In the genomic region with DNA sequence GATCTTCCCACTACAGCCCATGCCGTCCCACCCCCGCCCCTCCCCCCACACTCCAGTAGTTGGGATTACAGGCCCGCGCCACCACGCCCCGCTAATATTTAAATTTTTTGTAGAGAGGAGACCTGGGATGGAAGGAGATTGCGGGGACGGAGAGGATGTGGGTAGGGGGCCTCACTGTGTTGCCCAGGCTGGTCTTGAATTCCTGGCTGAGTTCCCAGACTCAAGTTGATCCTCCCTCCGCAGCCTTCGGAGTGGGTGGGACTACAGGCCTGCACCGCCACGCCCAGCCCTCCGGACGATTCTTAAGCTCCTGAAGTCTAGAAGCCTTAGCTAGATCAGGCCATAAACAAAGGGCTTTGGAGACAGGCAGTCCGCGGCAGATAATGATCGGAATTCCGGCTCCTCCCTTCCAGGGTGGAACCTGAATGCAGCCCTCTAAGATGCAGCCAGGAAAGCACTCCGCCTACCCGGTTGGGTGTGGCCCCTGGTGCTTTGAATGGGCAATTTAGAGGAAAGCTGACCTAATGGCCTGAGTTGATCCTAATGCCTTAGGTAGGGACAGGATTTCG, we compare ENCODE assay signal across 24 cellular contexts. TPM values are rescaled to one million over a fixed set of nuclear protein-coding genes. Genes with fewer than 3 reads are reported as not detected.
"Had no signal": no experiment of that assay in that cellular context is flagged by ENCODE, and none has a peak within 500 bp of the region (broad histone marks: within the 10 kb centered on the region; RNA-seq: fewer than 3 reads in every experiment).

A gene with protein sequence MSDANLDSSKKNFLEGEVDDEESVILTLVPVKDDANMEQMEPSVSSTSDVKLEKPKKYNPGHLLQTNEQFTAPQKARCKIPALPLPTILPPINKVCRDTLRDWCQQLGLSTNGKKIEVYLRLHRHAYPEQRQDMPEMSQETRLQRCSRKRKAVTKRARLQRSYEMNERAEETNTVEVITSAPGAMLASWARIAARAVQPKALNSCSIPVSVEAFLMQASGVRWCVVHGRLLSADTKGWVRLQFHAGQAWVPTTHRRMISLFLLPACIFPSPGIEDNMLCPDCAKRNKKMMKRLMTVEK (minus strand): TSS at position 356 of the 569 bp plus-strand sequence. CDS start 1,975 bp downstream, outside the sequence.

- H3K79me2 ChIP-seq: hepatocyte had no signal

- H3K36me3 Mint-ChIP-seq: naive thymus-derived CD8-positive, alpha-beta T cell had no signal

- H3K4me3 ChIP-seq: gastrocnemius medialis, hepatocyte, mucosa of descending colon, sigmoid colon, upper lobe of left lung had no signal

- H3K27me3 Mint-ChIP-seq: activated naive CD8-positive, alpha-beta T cell treated with anti-CD3 and anti-CD28 coated beads, Interleukin-2, amount 50 U/mL, for 24 hours had no signal

- H2AFZ ChIP-seq: hepatocyte had no signal

- H3K4me3 Mint-ChIP-seq: activated CD8-positive, alpha-beta T cell treated with anti-CD3 and anti-CD28 coated beads, Interleukin-2, amount 10 ng/mL, durations not matched to agents 7 days and 5 days; activated naive CD8-positive, alpha-beta T cell treated with anti-CD3 and anti-CD28 coated beads, Interleukin-2, amount 50 U/mL, for 24 hours; activated T-helper 1 cell treated with anti-CD3 and anti-CD28 coated beads, Interleukin-12 subunit alpha, Interleukin-12 subunit beta, Interleukin-2, Interleukin-4 antibody, amounts not matched to agents 30 ng/mL and 10 ng/mL and 1 ng/mL, durations not matched to agents 14 hours and 24 hours and 36 hours; naive thymus-derived CD8-positive, alpha-beta T cell had no signal

- H3K4me2 ChIP-seq: hepatocyte had no signal

- H3K27ac Mint-ChIP-seq: activated CD8-positive, alpha-beta T cell treated with anti-CD3 and anti-CD28 coated beads, Interleukin-2, amount 10 ng/mL, durations not matched to agents 7 days and 5 days; activated naive CD8-positive, alpha-beta T cell treated with anti-CD3 and anti-CD28 coated beads, Interleukin-2, amount 50 U/mL, for 24 hours; activated T-helper 1 cell treated with anti-CD3 and anti-CD28 coated beads, Interleukin-12 subunit alpha, Interleukin-12 subunit beta, Interleukin-2, Interleukin-4 antibody, amounts not matched to agents 30 ng/mL and 10 ng/mL and 1 ng/mL, durations not matched to agents 14 hours and 24 hours and 36 hours; naive thymus-derived CD8-positive, alpha-beta T cell had no signal

- H3K27ac ChIP-seq: epithelial cell of prostate, gastrocnemius medialis, hepatocyte, sigmoid colon, upper lobe of left lung had no signal

- H3K9me3 Mint-ChIP-seq: activated naive CD8-positive, alpha-beta T cell treated with anti-CD3 and anti-CD28 coated beads, Interleukin-2, amount 50 U/mL, for 24 hours; activated T-helper 1 cell treated with anti-CD3 and anti-CD28 coated beads, Interleukin-12 subunit alpha, Interleukin-12 subunit beta, Interleukin-2, Interleukin-4 antibody, amounts not matched to agents 30 ng/mL and 10 ng/mL and 1 ng/mL, durations not matched to agents 14 hours and 24 hours and 36 hours; naive thymus-derived CD8-positive, alpha-beta T cell had no signal

- ATAC-seq: activated CD8-positive, alpha-beta T cell treated with anti-CD3 and anti-CD28 coated beads, Interleukin-2, amount 10 ng/mL, durations not matched to agents 7 days and 5 days; activated naive CD8-positive, alpha-beta T cell treated with anti-CD3 and anti-CD28 coated beads, Interleukin-2, amount 50 U/mL, for 24 hours; gastrocnemius medialis; left lobe of liver; mucosa of descending colon; naive thymus-derived CD8-positive, alpha-beta T cell had no signal

- H3K9me3 ChIP-seq: gastrocnemius medialis, mucosa of descending colon, sigmoid colon, upper lobe of left lung had no signal

- H3K4me1 ChIP-seq: gastrocnemius medialis, sigmoid colon, upper lobe of left lung had no signal

- H3K36me3 ChIP-seq: gastrocnemius medialis, sigmoid colon, upper lobe of left lung had no signal

- DNase-seq: activated CD8-positive, alpha-beta memory T cell treated with anti-CD3 and anti-CD28 coated beads, Interleukin-2, amount 50 U/mL, for 48 hours; activated CD8-positive, alpha-beta T cell treated with anti-CD3 and anti-CD28 coated beads, Interleukin-2, amount 10 ng/mL, durations not matched to agents 7 days and 5 days; activated naive CD4-positive, alpha-beta T cell treated with Interleukin-2 at 50 U/mL for 16 hours; activated naive CD8-positive, alpha-beta T cell treated with anti-CD3 and anti-CD28 coated beads, Interleukin-2, amount 50 U/mL, for 24 hours; effector memory CD4-positive, alpha-beta T cell; gastrocnemius medialis; mammary epithelial cell; mucosa of descending colon; naive thymus-derived CD8-positive, alpha-beta T cell; sigmoid colon; stimulated activated CD4-positive, alpha-beta T cell treated with anti-CD3 and anti-CD28 coated beads, Interleukin-12 subunit alpha, Interleukin-12 subunit beta, amount 100 ng/mL, for 4 hours; stimulated activated naive CD4-positive, alpha-beta T cell; T-helper 9 cell; upper lobe of left lung had no signal

- FAIRE-seq: astrocyte, colon, islet of Langerhans had no signal

- H3K27me3 ChIP-seq: gastrocnemius medialis, hepatocyte, sigmoid colon, upper lobe of left lung had no signal

- H3K4me1 Mint-ChIP-seq: activated naive CD8-positive, alpha-beta T cell treated with anti-CD3 and anti-CD28 coated beads, Interleukin-2, amount 50 U/mL, for 24 hours; naive thymus-derived CD8-positive, alpha-beta T cell had no signal

RNA-seq across cellular contexts. Expression of the gene that starts here (rescaled TPM):
- total RNA-seq: activated CD8-positive, alpha-beta T cell treated with anti-CD3 and anti-CD28 coated beads, Interleukin-2, amount 10 ng/mL, durations not matched to agents 7 days and 5 days; activated T-helper 1 cell treated with anti-CD3 and anti-CD28 coated beads, Interleukin-12 subunit alpha, Interleukin-12 subunit beta, Interleukin-2, Interleukin-4 antibody, amounts not matched to agents 30 ng/mL and 10 ng/mL and 1 ng/mL, durations not matched to agents 14 hours and 24 hours and 36 hours; cardiac septum; gastrocnemius medialis; hepatocyte; left lobe of liver; mammary epithelial cell; mucosa of descending colon; naive thymus-derived CD8-positive, alpha-beta T cell; omental fat pad; pulmonary artery endothelial cell; sigmoid colon; upper lobe of left lung had no signal
- polyA plus RNA-seq: hepatocyte; mammary epithelial cell; naive thymus-derived CD8-positive, alpha-beta T cell; sigmoid colon had no signal
